11 cellular contexts compared by ENCODE assay signal in genomic region chr3:177185035-177185574, GRCh38. TPM values are rescaled to one million over a fixed set of nuclear protein-coding genes. Genes with fewer than 3 reads are reported as not detected.
DNase-seq lines count a peak whose midpoint lies in the region; ATAC-seq, FAIRE-seq and TF ChIP-seq lines count a peak whose summit lies in the region.
"Had no signal": no experiment of that assay in that cellular context is flagged by ENCODE, and none has a peak within 500 bp of the region (broad histone marks: within the 10 kb centered on the region; RNA-seq: fewer than 3 reads in every experiment).

No MANE protein-coding gene starts in this region.

- ATAC-seq in GM19023 (IDR thresholded peaks at IDR 0.05; ENCODE audit: unreplicated experiment) (peak; percentile 13), HG02973 (IDR thresholded peaks at IDR 0.05; ENCODE audit: unreplicated experiment) (peak; percentile 38), WTC11 (no peak)

- H3K27me3 ChIP-seq in BLaER1, result no peaks in the 10 kb centered on the region

- H3K9me3 ChIP-seq in BLaER1, result peaks cover 18% of the 10 kb centered on the region

- TF ChIP-seq CTCF in WTC11 (IDR thresholded peaks at IDR 0.05), result no peak

- CTCF ChIA-PET in WTC11 (lab: Charles Lee), result no interaction called here

- no peak for TF ChIP-seq POLR2A in GM12891 (IDR thresholded peaks at IDR 0.05; ENCODE audit: low read depth, low read length)

- no peak overlapping the region for H3K4me3 Mint-ChIP-seq in WTC11
- H3K4me3 Mint-ChIP-seq: nephron had no signal

- peak overlapping the region; percentile 36 for H3K4me2 ChIP-seq in BLaER1

- peaks cover 81% of the 10 kb centered on the region for H3K4me1 ChIP-seq in BLaER1

- H3K36me3 Mint-ChIP-seq in WTC11, result no peaks in the 10 kb centered on the region; the same call in 1 of the 2 replicates

- peaks cover 89% of the 10 kb centered on the region for H3K36me3 ChIP-seq in BLaER1

- H3K9ac ChIP-seq in BLaER1, result no peak overlapping the region

- H3K4me3 ChIP-seq in BLaER1, result no peak overlapping the region

- intact Hi-C loops in posterior cingulate gyrus (cut with DNase I), result loop anchor here (10.0 kb wide), 1 partner anchor 60 kb away; no protein-coding TSS in a partner anchor

- no peaks in the 10 kb centered on the region for H3K27me3 Mint-ChIP-seq in WTC11 (ENCODE audit: low read depth)

- H3K27ac Mint-ChIP-seq in WTC11, result peak overlapping the region; percentile 6

- no peak for FAIRE-seq in GM12891 (lab: Jason Lieb, UNC)
- FAIRE-seq: H1 had no signal

- no peak for DNase-seq in WTC11 (ENCODE audit: low spot score)
- DNase-seq in posterior cingulate gyrus, result no peak
- DNase-seq in mucosa of gallbladder (ENCODE audit: low spot score), result no peak
- no peak for DNase-seq in anterior cingulate cortex (lab: John Stamatoyannopoulos, UW)
- DNase-seq in GM12891 (ENCODE audit: insufficient read length, low spot score), result no peak
- DNase-seq: NCI-H2029 had no signal

- peaks cover 55% of the 10 kb centered on the region for H3K4me1 Mint-ChIP-seq in WTC11

- no peaks in the 10 kb centered on the region for H3K9me3 Mint-ChIP-seq in WTC11
- H3K9me3 Mint-ChIP-seq: nephron had no signal

- H4K20me1 ChIP-seq in BLaER1, result peaks cover 100% of the 10 kb centered on the region

- H3K27ac ChIP-seq in BLaER1, result no peak overlapping the region

- POLR2A ChIA-PET in WTC11 (lab: Charles Lee), result no interaction called here

TF ChIP-seq in WTC11, 78 proteins besides CTCF, POLR2A, EP300 and RAD21:
- TF ChIP-seq, protein P1, sequence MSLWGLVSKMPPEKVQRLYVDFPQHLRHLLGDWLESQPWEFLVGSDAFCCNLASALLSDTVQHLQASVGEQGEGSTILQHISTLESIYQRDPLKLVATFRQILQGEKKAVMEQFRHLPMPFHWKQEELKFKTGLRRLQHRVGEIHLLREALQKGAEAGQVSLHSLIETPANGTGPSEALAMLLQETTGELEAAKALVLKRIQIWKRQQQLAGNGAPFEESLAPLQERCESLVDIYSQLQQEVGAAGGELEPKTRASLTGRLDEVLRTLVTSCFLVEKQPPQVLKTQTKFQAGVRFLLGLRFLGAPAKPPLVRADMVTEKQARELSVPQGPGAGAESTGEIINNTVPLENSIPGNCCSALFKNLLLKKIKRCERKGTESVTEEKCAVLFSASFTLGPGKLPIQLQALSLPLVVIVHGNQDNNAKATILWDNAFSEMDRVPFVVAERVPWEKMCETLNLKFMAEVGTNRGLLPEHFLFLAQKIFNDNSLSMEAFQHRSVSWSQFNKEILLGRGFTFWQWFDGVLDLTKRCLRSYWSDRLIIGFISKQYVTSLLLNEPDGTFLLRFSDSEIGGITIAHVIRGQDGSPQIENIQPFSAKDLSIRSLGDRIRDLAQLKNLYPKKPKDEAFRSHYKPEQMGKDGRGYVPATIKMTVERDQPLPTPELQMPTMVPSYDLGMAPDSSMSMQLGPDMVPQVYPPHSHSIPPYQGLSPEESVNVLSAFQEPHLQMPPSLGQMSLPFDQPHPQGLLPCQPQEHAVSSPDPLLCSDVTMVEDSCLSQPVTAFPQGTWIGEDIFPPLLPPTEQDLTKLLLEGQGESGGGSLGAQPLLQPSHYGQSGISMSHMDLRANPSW (CRISPR knock-in tag; conservative IDR thresholded peaks at IDR 0.05; ENCODE audit: low read depth), result no peak

TF ChIP-seq in GM12891, 5 proteins besides CTCF, POLR2A, EP300 and RAD21:
- TF ChIP-seq SPI1 (IDR thresholded peaks at IDR 0.05; ENCODE audit: low read depth, low read length) (no peak), POU2F2 (IDR thresholded peaks at IDR 0.05; ENCODE audit: low read depth, low read length) (no peak), POLR2AphosphoS5 (IDR thresholded peaks at IDR 0.05; ENCODE audit: low read depth, low read length) (no peak), PAX5 (IDR thresholded peaks at IDR 0.05; ENCODE audit: insufficient read depth, low read length, severe bottlenecking) (no peak), TAF1 (IDR thresholded peaks at IDR 0.05; ENCODE audit: low read depth, low read length) (no peak)

RNA-seq across cellular contexts. Expression of gene TBL1XR1, which starts 12.2 kb away (rescaled TPM):
- 133 to 148 TPM (median 139 TPM) in 3 replicates for total RNA-seq in WTC11 (2021)
- 137 TPM for total RNA-seq in mucosa of gallbladder
- polyA plus RNA-seq in GM12891 (2012; ENCODE audit: low read depth, missing spikeins), result 26.8 TPM
